8 cellular contexts compared by ENCODE assay signal in genomic region chr19:15378529-15379082, GRCh38. TPM values are rescaled to one million over a fixed set of nuclear protein-coding genes. Genes with fewer than 3 reads are reported as not detected.
DNase-seq lines count a peak whose midpoint lies in the region; ATAC-seq and TF ChIP-seq lines count a peak whose summit lies in the region.

No MANE protein-coding gene starts in this region.

- intact Hi-C loops in spleen (cut with DNase I; ENCODE audit: low total_unique reads) = loop anchor here (10.0 kb wide), 1 partner anchor 114 kb away; no protein-coding TSS in a partner anchor

- DNase-seq in EH (ENCODE audit: low read depth) (peak; percentile 63), KG1 (lab: John Stamatoyannopoulos, UW) (peak; percentile 15), brain microvascular endothelial cell (peak; percentile 47), spleen (peak; percentile 90)

- peaks cover 7% of the 10 kb centered on the region for H3K36me3 Mint-ChIP-seq in T-helper 1 cell treated with Interleukin-12 subunit alpha and Interleukin-12 subunit beta and Interleukin-4 antibody, amounts not matched to agents 30 μg/mL and 1 μg/mL, for 36 hours (ENCODE audit: low read depth)

- peak overlapping the region; percentile 93 for H3K27ac Mint-ChIP-seq in T-helper 1 cell treated with Interleukin-12 subunit alpha and Interleukin-12 subunit beta and Interleukin-4 antibody, amounts not matched to agents 30 μg/mL and 1 μg/mL, for 36 hours

- H3K27ac ChIP-seq in brain microvascular endothelial cell (peak overlapping the region; percentile 91), iPS-20b (ENCODE audit: low read length) (peak overlapping the region; percentile 75), spleen (peak overlapping the region; percentile 95 to 99 (median 97))

- H3K4me1 ChIP-seq in iPS-20b (ENCODE audit: insufficient read depth, low read length) (no peaks in the 10 kb centered on the region; the same call in 1 of the 2 replicates), spleen (peaks cover 38 to 64% (median 57%) of the 10 kb centered on the region in 6 donors)

- H3K4me3 Mint-ChIP-seq in T-helper 1 cell treated with Interleukin-12 subunit alpha and Interleukin-12 subunit beta and Interleukin-4 antibody, amounts not matched to agents 30 μg/mL and 1 μg/mL, for 36 hours = peak overlapping the region; percentile 99

- peak overlapping the region; percentile 89 for H3K9ac ChIP-seq in iPS-20b (ENCODE audit: low read depth, low read length)

- ATAC-seq in HG03159 (IDR thresholded peaks at IDR 0.05; ENCODE audit: unreplicated experiment) (no peak), GM21786 (IDR thresholded peaks at IDR 0.05; ENCODE audit: unreplicated experiment) (no peak)

- H3K4me3 ChIP-seq in brain microvascular endothelial cell (ENCODE audit: low read depth, low read length) (peak overlapping the region; percentile 96), iPS-20b (ENCODE audit: low read length) (peak overlapping the region; percentile 87), spleen (peak overlapping the region; percentile 87 to 100 (median 98))

- no peaks in the 10 kb centered on the region for H3K27me3 Mint-ChIP-seq in T-helper 1 cell treated with Interleukin-12 subunit alpha and Interleukin-12 subunit beta and Interleukin-4 antibody, amounts not matched to agents 30 μg/mL and 1 μg/mL, for 36 hours (ENCODE audit: low read depth)

- H3K9me3 ChIP-seq in iPS-20b (ENCODE audit: insufficient read depth, low read depth, low read length) = no peaks in the 10 kb centered on the region
- no peaks in the 10 kb centered on the region for H3K9me3 ChIP-seq in spleen

- 0 to 1% (median 0%) methylated on average over 16 to 22 of the region's 22 CpGs for WGBS in spleen, 5 donors

- in situ Hi-C loops in brain microvascular endothelial cell (cut with HindIII; ENCODE audit: low pct_ligation_motif_present, low sequenced_read_pairs) = no loop called here

- H3K4me1 Mint-ChIP-seq in T-helper 1 cell treated with Interleukin-12 subunit alpha and Interleukin-12 subunit beta and Interleukin-4 antibody, amounts not matched to agents 30 μg/mL and 1 μg/mL, for 36 hours (ENCODE audit: low read depth) = peaks cover 31% of the 10 kb centered on the region

- TF ChIP-seq CTCF in brain microvascular endothelial cell (IDR thresholded peaks at IDR 0.05; ENCODE audit: low read depth, low read length, missing control alignments) (no peak), spleen (IDR thresholded peaks at IDR 0.05 in 8 of 11, conservative IDR thresholded peaks at IDR 0.05 in 3 of 11) (no peak)

- no peak for TF ChIP-seq POLR2A in spleen (IDR thresholded peaks at IDR 0.05)

- H3K27me3 ChIP-seq in brain microvascular endothelial cell (replicated peaks) (no peaks in the 10 kb centered on the region), iPS-20b (ENCODE audit: insufficient read depth, low read length) (no peaks in the 10 kb centered on the region), spleen (replicated peaks in 1 of 7) (no peaks in the 10 kb centered on the region)

- H3K36me3 ChIP-seq in brain microvascular endothelial cell (replicated peaks) (peaks cover 6% of the 10 kb centered on the region), iPS-20b (ENCODE audit: insufficient read depth, low read depth, low read length) (peaks cover 15% of the 10 kb centered on the region; the same call in 1 of the 2 replicates), spleen (peaks cover 0 to 34% (median 5%) of the 10 kb centered on the region in 6 donors)

- no peaks in the 10 kb centered on the region for H3K9me3 Mint-ChIP-seq in T-helper 1 cell treated with Interleukin-12 subunit alpha and Interleukin-12 subunit beta and Interleukin-4 antibody, amounts not matched to agents 30 μg/mL and 1 μg/mL, for 36 hours

RNA-seq across cellular contexts. Expression of gene AKAP8, which starts 1.0 kb away (rescaled TPM):
- 10 to 100 TPM; 24.9 to 51.3 (median 48.9) TPM for total RNA-seq in spleen
- 10 to 100 TPM; 13.9 to 24.8 (median 21.9) TPM for polyA plus RNA-seq in spleen

RNA-seq across cellular contexts. Expression of gene AKAP8L, which starts 40.2 kb away (rescaled TPM):
- total RNA-seq in spleen = 100 to 1,000 TPM; 121 to 236 (median 140) TPM
- polyA plus RNA-seq in spleen = 100 to 1,000 TPM in 1 of 3 donors, 10 to 100 TPM in 2; 41.2 to 131 (median 87.8) TPM

RNA-seq across cellular contexts. Expression of gene BRD4, which starts 46.3 kb away (rescaled TPM):
- 100 to 1,000 TPM in 4 of 7 donors, 10 to 100 TPM in 3; 50.7 to 146 (median 124) TPM for total RNA-seq in spleen
- 10 to 100 TPM; 10.3 to 35.9 (median 14.2) TPM for polyA plus RNA-seq in spleen

Comparison
In these comparisons a context has a peak if more than half of its experiments do, and no peak if none do; other contexts are left out.
1. DNase-seq: peak in every context shown above with its lines; median percentile 90 in spleen; 63 in EH; 47 in brain microvascular endothelial cell; 15 in KG1.